ENCODE assay signal across 23 cellular contexts in genomic region chr13:83215627-83216026, GRCh38.
DNase-seq lines count a peak whose midpoint lies in the region; ATAC-seq and TF ChIP-seq lines count a peak whose summit lies in the region.
"Had no signal": no experiment of that assay in that cellular context is flagged by ENCODE, and none has a peak within 500 bp of the region (broad histone marks: within the 10 kb centered on the region; RNA-seq: fewer than 3 reads in every experiment).

No MANE protein-coding gene starts in this region.

- H3K4me3 ChIP-seq in AG04449 (ENCODE audit: low read depth, low read length) (no peak overlapping the region), HUES48 (ENCODE audit: low read depth, low read length) (no peak overlapping the region), astrocyte of the spinal cord (ENCODE audit: low read depth, low read length) (no peak overlapping the region), osteoblast (ENCODE audit: insufficient read depth, low read length) (no peak overlapping the region)
- H3K4me3 ChIP-seq: heart left ventricle, neural progenitor cell, SJCRH30 had no signal

- no peak overlapping the region for H3K9ac ChIP-seq in HUES48 (ENCODE audit: low read depth, low read length)
- H3K9ac ChIP-seq: neural progenitor cell had no signal

- H3K36me3 Mint-ChIP-seq in activated CD8-positive, alpha-beta memory T cell treated with anti-CD3 and anti-CD28 coated beads, Interleukin-2, amount 10 ng/mL, durations not matched to agents 7 days and 5 days = no peaks in the 10 kb centered on the region
- H3K36me3 Mint-ChIP-seq: neural progenitor cell had no signal

- H3K4me2 ChIP-seq in osteoblast (ENCODE audit: insufficient read depth, low read length) = no peak overlapping the region
- H3K4me2 ChIP-seq: neural progenitor cell had no signal

- H3K79me2 ChIP-seq in osteoblast (ENCODE audit: insufficient read depth, low read length) = no peaks in the 10 kb centered on the region

- H3K27me3 ChIP-seq in HUES48 (ENCODE audit: control insufficient read depth, insufficient read depth, low read length) = no peaks in the 10 kb centered on the region
- H3K27me3 ChIP-seq in osteoblast (ENCODE audit: insufficient read depth, low read length) = no peaks in the 10 kb centered on the region
- H3K27me3 ChIP-seq: heart left ventricle, neural progenitor cell, SJCRH30 had no signal

- no peak for TF ChIP-seq CTCF in AG04449 (IDR thresholded peaks at IDR 0.05; ENCODE audit: insufficient read depth, low read length, missing control alignments)
- TF ChIP-seq CTCF in astrocyte of the spinal cord (IDR thresholded peaks at IDR 0.05; ENCODE audit: low read depth, low read length) = no peak
- TF ChIP-seq CTCF in osteoblast (IDR thresholded peaks at IDR 0.05; ENCODE audit: extremely low read depth, low read depth, low read length) = no peak

- DNase-seq in AG04449 (ENCODE audit: low read depth, low spot score) (peak; percentile 41), astrocyte of the spinal cord (ENCODE audit: low read depth, low spot score) (peak; percentile 67), glomerular visceral epithelial cell (ENCODE audit: extremely low spot score) (peak; percentile 5), osteoblast (ENCODE audit: insufficient read length, low spot score, missing footprints) (no peak)
- no peak for DNase-seq in activated CD8-positive, alpha-beta memory T cell treated with anti-CD3 and anti-CD28 coated beads, Interleukin-2, amount 10 ng/mL, durations not matched to agents 7 days and 5 days
- DNase-seq: activated CD4-positive, alpha-beta T cell treated with anti-CD3 and anti-CD28 coated beads for 48 hours; activated naive CD4-positive, alpha-beta T cell treated with anti-CD3 and anti-CD28 coated beads, Interleukin-2, amount 50 U/mL, for 16 hours; heart left ventricle; KG1; kidney; NCI-H1105; NCI-H2171; SJCRH30; stimulated activated CD4-positive, alpha-beta T cell treated with anti-CD3 and anti-CD28 coated beads, Interleukin-4, amount 100 ng/mL, for 4 hours; T-helper 9 cell; trophoblast cell had no signal

- no peak overlapping the region for H3K4me3 Mint-ChIP-seq in activated CD8-positive, alpha-beta memory T cell treated with anti-CD3 and anti-CD28 coated beads, Interleukin-2, amount 10 ng/mL, durations not matched to agents 7 days and 5 days
- H3K4me3 Mint-ChIP-seq: central memory CD8-positive, alpha-beta T cell; mesothelial cell of epicardium; neural progenitor cell had no signal

- H3K9me3 Mint-ChIP-seq in activated CD8-positive, alpha-beta memory T cell treated with anti-CD3 and anti-CD28 coated beads, Interleukin-2, amount 10 ng/mL, durations not matched to agents 7 days and 5 days (ENCODE audit: low read depth) = peaks cover 5% of the 10 kb centered on the region

- no peaks in the 10 kb centered on the region for H3K4me1 Mint-ChIP-seq in activated CD8-positive, alpha-beta memory T cell treated with anti-CD3 and anti-CD28 coated beads, Interleukin-2, amount 10 ng/mL, durations not matched to agents 7 days and 5 days
- H3K4me1 Mint-ChIP-seq: central memory CD8-positive, alpha-beta T cell; neural progenitor cell had no signal

- H3K27ac ChIP-seq in HUES48 (ENCODE audit: low read depth, low read length) = peak overlapping the region; percentile 56
- no peak overlapping the region for H3K27ac ChIP-seq in osteoblast (ENCODE audit: low read depth, low read length)
- H3K27ac ChIP-seq: heart left ventricle, neural progenitor cell, SJCRH30 had no signal

- in situ Hi-C loops in astrocyte of the spinal cord (cut with HindIII; ENCODE audit: low sequenced_read_pairs) = no loop called here

- H3K4me1 ChIP-seq in HUES48 (ENCODE audit: control insufficient read depth, insufficient read depth, low read length) (peaks cover 19% of the 10 kb centered on the region), osteoblast (ENCODE audit: insufficient read depth, low read length) (peaks cover 13% of the 10 kb centered on the region)
- H3K4me1 ChIP-seq: heart left ventricle, neural progenitor cell, SJCRH30 had no signal

- H3K27ac Mint-ChIP-seq in activated CD8-positive, alpha-beta memory T cell treated with anti-CD3 and anti-CD28 coated beads, Interleukin-2, amount 10 ng/mL, durations not matched to agents 7 days and 5 days = no peak overlapping the region
- H3K27ac Mint-ChIP-seq: mesothelial cell of epicardium, neural progenitor cell had no signal

- H3K36me3 ChIP-seq in HUES48 (ENCODE audit: control insufficient read depth, insufficient read depth, low read length) (no peaks in the 10 kb centered on the region), osteoblast (ENCODE audit: insufficient read depth, low read length) (no peaks in the 10 kb centered on the region)
- H3K36me3 ChIP-seq: heart left ventricle, neural progenitor cell, SJCRH30 had no signal

- ATAC-seq in HG03196 (IDR thresholded peaks at IDR 0.05; ENCODE audit: unreplicated experiment) (no peak), HG02571 (IDR thresholded peaks at IDR 0.05; ENCODE audit: unreplicated experiment) (no peak)
- ATAC-seq in activated CD8-positive, alpha-beta memory T cell treated with anti-CD3 and anti-CD28 coated beads, Interleukin-2, amount 10 ng/mL, durations not matched to agents 7 days and 5 days = no peak
- ATAC-seq: heart left ventricle, sciatic nerve had no signal

- no peaks in the 10 kb centered on the region for H4K20me1 ChIP-seq in osteoblast (ENCODE audit: insufficient read depth, low read length)

- no peaks in the 10 kb centered on the region for H3K27me3 Mint-ChIP-seq in activated CD8-positive, alpha-beta memory T cell treated with anti-CD3 and anti-CD28 coated beads, Interleukin-2, amount 10 ng/mL, durations not matched to agents 7 days and 5 days
- H3K27me3 Mint-ChIP-seq: central memory CD8-positive, alpha-beta T cell had no signal

- POLR2A ChIA-PET in AG04449 (lab: Yijun Ruan, JAX) = no interaction called here

- CTCF ChIA-PET in AG04449 (lab: Yijun Ruan, JAX) = no interaction called here
- CTCF ChIA-PET in activated CD8-positive, alpha-beta memory T cell treated with anti-CD3 and anti-CD28 coated beads, Interleukin-2, amount 10 ng/mL, durations not matched to agents 7 days and 5 days (lab: Charles Lee) = no interaction called here

- 0 out of 2 replicates have a peak, but pooled peaks cover 3% of the 10 kb centered on the region for H3K9me3 ChIP-seq in HUES48 (ENCODE audit: control insufficient read depth, insufficient read depth, low read length)
- H3K9me3 ChIP-seq in osteoblast (ENCODE audit: low read depth, low read length) = no peaks in the 10 kb centered on the region
- H3K9me3 ChIP-seq: SJCRH30 had no signal

- no peak overlapping the region for H2AFZ ChIP-seq in osteoblast (ENCODE audit: low read length)
- H2AFZ ChIP-seq: neural progenitor cell had no signal

Comparison
In these comparisons a context has a peak if more than half of its experiments do, and no peak if none do; other contexts are left out.
1. DNase-seq: peak in AG04449 (single experiment), astrocyte of the spinal cord (single experiment) and glomerular visceral epithelial cell (single experiment); none in activated CD8-positive, alpha-beta memory T cell treated with anti-CD3 and anti-CD28 coated beads, Interleukin-2, amount 10 ng/mL, durations not matched to agents 7 days and 5 days (single experiment) and osteoblast (single experiment).